8 cellular contexts compared by ENCODE assay signal in the genomic region with DNA sequence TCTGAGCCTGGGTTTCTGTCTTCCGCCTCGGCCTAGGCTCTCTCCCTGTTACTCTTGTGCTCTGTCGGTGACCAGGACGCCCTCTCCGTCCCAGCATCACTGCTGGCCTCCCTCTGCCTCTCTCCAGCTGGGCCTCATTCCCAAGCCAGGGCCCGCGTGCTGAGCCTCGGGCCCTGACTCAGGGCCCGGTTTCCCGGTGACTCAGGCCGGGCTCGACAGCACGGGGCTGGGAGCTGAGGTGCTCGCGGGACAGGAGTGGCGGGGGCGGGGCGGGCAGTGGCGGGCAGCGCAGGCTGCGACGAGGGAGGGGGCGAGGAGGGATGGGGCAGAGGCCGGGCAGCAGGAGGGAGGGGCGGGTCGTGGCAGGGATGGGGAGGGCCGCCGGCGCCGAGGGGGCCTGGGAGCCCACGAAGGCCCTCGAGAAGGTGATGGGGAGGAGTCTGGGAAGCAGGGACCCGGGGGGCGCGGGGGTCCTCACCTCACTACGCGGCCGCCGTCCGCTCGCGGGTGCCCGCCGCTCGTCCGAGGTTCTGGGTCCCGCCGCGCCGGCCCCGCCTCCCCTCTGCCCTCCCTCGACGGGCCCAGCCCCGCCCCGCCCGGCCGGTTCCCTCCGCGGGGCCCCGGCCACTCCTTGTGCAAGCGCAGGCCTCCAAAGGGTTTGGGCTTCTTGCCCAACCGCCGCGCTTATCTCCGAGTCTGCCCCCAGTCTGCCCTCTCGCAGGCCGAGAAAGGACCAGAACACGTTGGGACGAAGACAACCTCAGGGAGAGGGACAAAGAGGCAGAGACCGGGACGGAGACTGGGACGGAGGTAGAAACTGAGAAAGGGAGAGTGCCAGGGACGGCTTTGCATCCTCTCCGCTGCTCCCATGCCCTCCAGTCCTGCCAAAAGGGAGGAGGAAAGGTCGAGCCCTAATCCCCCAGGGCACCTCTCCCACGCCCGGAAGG. TPM values are rescaled to one million over a fixed set of nuclear protein-coding genes. Genes with fewer than 3 reads are reported as not detected.
A peak's percentile ranks its signal among the peaks of the same experiment; 100 is the strongest.
DNase-seq lines count a peak whose midpoint lies in the region; ATAC-seq and TF ChIP-seq lines count a peak whose summit lies in the region.

A gene with protein sequence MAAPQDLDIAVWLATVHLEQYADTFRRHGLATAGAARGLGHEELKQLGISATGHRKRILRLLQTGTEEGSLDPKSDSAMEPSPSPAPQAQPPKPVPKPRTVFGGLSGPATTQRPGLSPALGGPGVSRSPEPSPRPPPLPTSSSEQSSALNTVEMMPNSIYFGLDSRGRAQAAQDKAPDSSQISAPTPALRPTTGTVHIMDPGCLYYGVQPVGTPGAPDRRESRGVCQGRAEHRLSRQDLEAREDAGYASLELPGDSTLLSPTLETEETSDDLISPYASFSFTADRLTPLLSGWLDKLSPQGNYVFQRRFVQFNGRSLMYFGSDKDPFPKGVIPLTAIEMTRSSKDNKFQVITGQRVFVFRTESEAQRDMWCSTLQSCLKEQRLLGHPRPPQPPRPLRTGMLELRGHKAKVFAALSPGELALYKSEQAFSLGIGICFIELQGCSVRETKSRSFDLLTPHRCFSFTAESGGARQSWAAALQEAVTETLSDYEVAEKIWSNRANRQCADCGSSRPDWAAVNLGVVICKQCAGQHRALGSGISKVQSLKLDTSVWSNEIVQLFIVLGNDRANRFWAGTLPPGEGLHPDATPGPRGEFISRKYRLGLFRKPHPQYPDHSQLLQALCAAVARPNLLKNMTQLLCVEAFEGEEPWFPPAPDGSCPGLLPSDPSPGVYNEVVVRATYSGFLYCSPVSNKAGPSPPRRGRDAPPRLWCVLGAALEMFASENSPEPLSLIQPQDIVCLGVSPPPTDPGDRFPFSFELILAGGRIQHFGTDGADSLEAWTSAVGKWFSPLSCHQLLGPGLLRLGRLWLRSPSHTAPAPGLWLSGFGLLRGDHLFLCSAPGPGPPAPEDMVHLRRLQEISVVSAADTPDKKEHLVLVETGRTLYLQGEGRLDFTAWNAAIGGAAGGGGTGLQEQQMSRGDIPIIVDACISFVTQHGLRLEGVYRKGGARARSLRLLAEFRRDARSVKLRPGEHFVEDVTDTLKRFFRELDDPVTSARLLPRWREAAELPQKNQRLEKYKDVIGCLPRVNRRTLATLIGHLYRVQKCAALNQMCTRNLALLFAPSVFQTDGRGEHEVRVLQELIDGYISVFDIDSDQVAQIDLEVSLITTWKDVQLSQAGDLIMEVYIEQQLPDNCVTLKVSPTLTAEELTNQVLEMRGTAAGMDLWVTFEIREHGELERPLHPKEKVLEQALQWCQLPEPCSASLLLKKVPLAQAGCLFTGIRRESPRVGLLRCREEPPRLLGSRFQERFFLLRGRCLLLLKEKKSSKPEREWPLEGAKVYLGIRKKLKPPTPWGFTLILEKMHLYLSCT (N-terminal part only) (minus strand): TSS at position 536 of the 947 bp plus-strand sequence. CDS start 1,744 bp downstream, outside the sequence.

- peak; percentile 67 for DNase-seq in GF-D8 (lab: John Stamatoyannopoulos, UW)
- DNase-seq in NCI-H226 = peak; percentile 76
- peak; percentile 69 for DNase-seq in activated T-cell treated with anti-CD3 and anti-CD28 coated beads, Interleukin-2, amount 50 U/mL, for 24 hours
- DNase-seq in epithelial cell of proximal tubule (ENCODE audit: low read depth) = no peak
- DNase-seq in mesenteric fat pad (ENCODE audit: low spot score) = peak; percentile 94
- peak; percentile 45 to 48 for DNase-seq in stimulated activated naive CD8-positive, alpha-beta T cell treated with anti-CD3 and anti-CD28 coated beads, Interleukin-15, amount 100 ng/mL, for 72 hours
- DNase-seq in NCI-H774 (lab: John Stamatoyannopoulos, UW) = no peak

- peak within 1 kb of the TSS; percentile 80 for H3K27ac Mint-ChIP-seq in activated T-cell treated with anti-CD3 and anti-CD28 coated beads, Interleukin-2, amount 50 U/mL, for 24 hours
- H3K27ac Mint-ChIP-seq in stimulated activated naive CD8-positive, alpha-beta T cell treated with anti-CD3 and anti-CD28 coated beads, Interleukin-15, amount 100 ng/mL, for 72 hours = peak within 1 kb of the TSS; percentile 43 to 89

- peak within 1 kb of the TSS; percentile 37 for H3K4me3 ChIP-seq in epithelial cell of proximal tubule (ENCODE audit: low read depth, low read length)

- no peaks in the 10 kb centered on the region for H3K36me3 Mint-ChIP-seq in activated T-cell treated with anti-CD3 and anti-CD28 coated beads, Interleukin-2, amount 50 U/mL, for 24 hours (ENCODE audit: low read depth)

- ATAC-seq in stimulated activated naive CD8-positive, alpha-beta T cell treated with anti-CD3 and anti-CD28 coated beads, Interleukin-15, amount 100 ng/mL, for 72 hours = peak; percentile 83
- no peak for ATAC-seq in HG02642 (IDR thresholded peaks at IDR 0.05; ENCODE audit: poor library complexity, unreplicated experiment)

- H3K4me3 Mint-ChIP-seq in activated T-cell treated with anti-CD3 and anti-CD28 coated beads, Interleukin-2, amount 50 U/mL, for 24 hours = peak within 1 kb of the TSS; percentile 69
- H3K4me3 Mint-ChIP-seq in stimulated activated naive CD8-positive, alpha-beta T cell treated with anti-CD3 and anti-CD28 coated beads, Interleukin-15, amount 100 ng/mL, for 72 hours = peak within 1 kb of the TSS; percentile 87 to 88

- no peaks in the 10 kb centered on the region for H3K27me3 Mint-ChIP-seq in activated T-cell treated with anti-CD3 and anti-CD28 coated beads, Interleukin-2, amount 50 U/mL, for 24 hours
- no peaks in the 10 kb centered on the region for H3K27me3 Mint-ChIP-seq in stimulated activated naive CD8-positive, alpha-beta T cell treated with anti-CD3 and anti-CD28 coated beads, Interleukin-15, amount 100 ng/mL, for 72 hours

- no peaks in the 10 kb centered on the region for H3K9me3 Mint-ChIP-seq in activated T-cell treated with anti-CD3 and anti-CD28 coated beads, Interleukin-2, amount 50 U/mL, for 24 hours
- no peaks in the 10 kb centered on the region for H3K9me3 Mint-ChIP-seq in stimulated activated naive CD8-positive, alpha-beta T cell treated with anti-CD3 and anti-CD28 coated beads, Interleukin-15, amount 100 ng/mL, for 72 hours

- H3K4me1 Mint-ChIP-seq in activated T-cell treated with anti-CD3 and anti-CD28 coated beads, Interleukin-2, amount 50 U/mL, for 24 hours (ENCODE audit: low read depth) = peaks cover 25% of the 10 kb centered on the region
- H3K4me1 Mint-ChIP-seq in stimulated activated naive CD8-positive, alpha-beta T cell treated with anti-CD3 and anti-CD28 coated beads, Interleukin-15, amount 100 ng/mL, for 72 hours = peaks cover 35% of the 10 kb centered on the region

- no peak for TF ChIP-seq CTCF in epithelial cell of proximal tubule (conservative IDR thresholded peaks at IDR 0.05; ENCODE audit: low read depth, low read length)

RNA-seq across cellular contexts. Expression of the gene that starts here (rescaled TPM):
- total RNA-seq in epithelial cell of proximal tubule = 7.1 and 11.3 TPM in 2 replicates
- 24.2 TPM for total RNA-seq in mesenteric fat pad

Comparison
In these comparisons a context has a peak if more than half of its experiments do, and no peak if none do; other contexts are left out.
1. DNase-seq: peak in GF-D8 (single experiment), NCI-H226 (single experiment), activated T-cell treated with anti-CD3 and anti-CD28 coated beads, Interleukin-2, amount 50 U/mL, for 24 hours (single experiment), mesenteric fat pad (single experiment) and stimulated activated naive CD8-positive, alpha-beta T cell treated with anti-CD3 and anti-CD28 coated beads, Interleukin-15, amount 100 ng/mL, for 72 hours (2 of 2); none in epithelial cell of proximal tubule (single experiment) and NCI-H774 (single experiment).